Comparison of ENCODE assay signal across 19 cellular contexts in the genomic region with DNA sequence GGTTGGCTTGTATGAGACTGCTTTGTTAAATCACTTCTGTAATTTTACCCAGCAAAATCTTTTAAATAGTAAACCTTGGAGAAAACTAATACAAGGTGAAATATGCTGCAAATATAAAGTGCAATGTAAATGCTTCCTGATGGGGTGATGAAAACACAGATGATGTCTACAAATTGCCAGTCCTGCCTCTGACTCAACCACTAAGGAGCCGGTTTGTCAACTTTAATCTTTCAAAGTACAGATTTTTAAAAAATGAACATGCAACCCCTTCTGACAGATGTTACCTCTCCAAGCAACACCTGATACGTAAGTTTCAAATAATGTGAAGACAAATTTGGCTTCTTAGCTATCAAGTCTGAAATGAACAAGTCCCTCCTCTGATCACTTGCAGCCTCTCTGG.
"Had no signal": no experiment of that assay in that cellular context is flagged by ENCODE, and none has a peak within 500 bp of the region (broad histone marks: within the 10 kb centered on the region; RNA-seq: fewer than 3 reads in every experiment).

No MANE protein-coding gene starts in this region.

- H3K36me3 Mint-ChIP-seq: naive thymus-derived CD8-positive, alpha-beta T cell; stimulated activated naive B cell treated with anti-CD40 and anti-IgM and Interleukin-4, amounts not matched to agents 10 μg/mL and 1 μg/mL and 100 μg/mL, for 72 hours had no signal

- H3K79me2 ChIP-seq: hepatocyte had no signal

- H3K4me2 ChIP-seq: hepatocyte had no signal

- H2AFZ ChIP-seq: hepatocyte had no signal

- H3K36me3 ChIP-seq: esophagus squamous epithelium, thoracic aorta, transverse colon, uterus had no signal

- FAIRE-seq: endometrium had no signal

- H3K9me3 ChIP-seq: esophagus squamous epithelium, mucosa of descending colon, thoracic aorta, transverse colon, uterus had no signal

- H3K4me3 Mint-ChIP-seq: stimulated activated naive B cell treated with anti-CD40 and anti-IgM and Interleukin-4, amounts not matched to agents 10 μg/mL and 1 μg/mL and 100 μg/mL, for 72 hours; stimulated activated naive CD8-positive, alpha-beta T cell treated with anti-CD3 and anti-CD28 coated beads, Interleukin-15, amount 100 ng/mL, for 72 hours had no signal

- H3K27me3 ChIP-seq: esophagus squamous epithelium, hepatocyte, transverse colon, uterus had no signal

- H3K27ac Mint-ChIP-seq: naive thymus-derived CD8-positive, alpha-beta T cell; stimulated activated naive B cell treated with anti-CD40 and anti-IgM and Interleukin-4, amounts not matched to agents 10 μg/mL and 1 μg/mL and 100 μg/mL, for 72 hours; stimulated activated naive CD8-positive, alpha-beta T cell treated with anti-CD3 and anti-CD28 coated beads, Interleukin-15, amount 100 ng/mL, for 72 hours had no signal

- H3K4me1 Mint-ChIP-seq: stimulated activated naive B cell treated with anti-CD40 and anti-IgM and Interleukin-4, amounts not matched to agents 10 μg/mL and 1 μg/mL and 100 μg/mL, for 72 hours had no signal

- DNase-seq: effector memory CD4-positive, alpha-beta T cell; esophagus squamous epithelium; foreskin fibroblast; head of caudate nucleus; mucosa of descending colon; posterior cingulate gyrus; stimulated activated CD4-positive, alpha-beta T cell treated with anti-CD3 and anti-CD28 coated beads, Interleukin-2, amount 100 ng/mL, for 24 hours; stimulated activated CD4-positive, alpha-beta T cell treated with anti-CD3 and anti-CD28 coated beads, Interleukin-4, amount 100 ng/mL, for 4 hours; stimulated activated naive B cell treated with anti-CD40 and anti-IgM and Interleukin-4, amounts not matched to agents 10 μg/mL and 1 μg/mL and 100 μg/mL, for 72 hours; stimulated activated naive CD8-positive, alpha-beta T cell treated with anti-CD3 and anti-CD28 coated beads, Interleukin-15, amount 100 ng/mL, for 72 hours; transverse colon; uterus had no signal

- H3K4me1 ChIP-seq: transverse colon, uterus had no signal

- H3K4me3 ChIP-seq: esophagus squamous epithelium, hepatocyte, mucosa of descending colon, skin epidermis, thoracic aorta, transverse colon, uterus had no signal

- H3K9me3 Mint-ChIP-seq: naive thymus-derived CD8-positive, alpha-beta T cell; stimulated activated naive B cell treated with anti-CD40 and anti-IgM and Interleukin-4, amounts not matched to agents 10 μg/mL and 1 μg/mL and 100 μg/mL, for 72 hours; stimulated activated naive CD8-positive, alpha-beta T cell treated with anti-CD3 and anti-CD28 coated beads, Interleukin-15, amount 100 ng/mL, for 72 hours had no signal

- ATAC-seq: mucosa of descending colon; naive thymus-derived CD8-positive, alpha-beta T cell; sciatic nerve; stimulated activated naive B cell treated with anti-CD40 and anti-IgM and Interleukin-4, amounts not matched to agents 10 μg/mL and 1 μg/mL and 100 μg/mL, for 72 hours; stimulated activated naive CD8-positive, alpha-beta T cell treated with anti-CD3 and anti-CD28 coated beads, Interleukin-15, amount 100 ng/mL, for 72 hours had no signal

- H3K27ac ChIP-seq: epithelial cell of prostate, esophagus squamous epithelium, hepatocyte, skin epidermis, thoracic aorta, transverse colon, uterus had no signal
